Comparison of ENCODE assay signal across 8 cellular contexts in genomic region chr16:53743149-53743566, GRCh38. TPM values are rescaled to one million over a fixed set of nuclear protein-coding genes. Genes with fewer than 3 reads are reported as not detected.
DNase-seq lines count a peak whose midpoint lies in the region; ATAC-seq, FAIRE-seq and TF ChIP-seq lines count a peak whose summit lies in the region.

No MANE protein-coding gene starts in this region.

- H3K4me1 ChIP-seq in heart left ventricle (peaks cover 0 to 46% (median 21%) of the 10 kb centered on the region in 12 donors), neural progenitor cell (peaks cover 9% of the 10 kb centered on the region)

- H3F3A ChIP-seq in neural progenitor cell (ENCODE audit: low read depth) = no peaks in the 10 kb centered on the region

- no peaks in the 10 kb centered on the region for H4K20me1 ChIP-seq in neural progenitor cell (ENCODE audit: low read depth)

- ATAC-seq in heart left ventricle (no peak), Right ventricle myocardium inferior (no peak), HG03097 (IDR thresholded peaks at IDR 0.05; ENCODE audit: low FRiP score, unreplicated experiment) (no peak)

- TF ChIP-seq CTCF in heart left ventricle (IDR thresholded peaks at IDR 0.05) (peak; percentile 18 to 58 (median 44)), bronchial epithelial cell (IDR thresholded peaks at IDR 0.05; ENCODE audit: insufficient read depth, low read length, severe bottlenecking) (peak; percentile 68), neural progenitor cell (IDR thresholded peaks at IDR 0.05) (peak; percentile 69)

- H3K36me3 ChIP-seq in heart left ventricle (no peaks in the 10 kb centered on the region), bronchial epithelial cell (ENCODE audit: control insufficient read depth, insufficient read depth, low read length) (no peaks in the 10 kb centered on the region), neural progenitor cell (no peaks in the 10 kb centered on the region)

- H3K4me3 Mint-ChIP-seq in neural progenitor cell = no peak overlapping the region

- no peak overlapping the region for H3K9ac ChIP-seq in neural progenitor cell

- DNase-seq in heart left ventricle (no peak), Right ventricle myocardium inferior (ENCODE audit: missing footprints) (no peak), NCI-H460 (ENCODE audit: extremely low read depth, low read depth) (peak; percentile 30), bronchial epithelial cell (ENCODE audit: low read depth) (peak; percentile 39), neural progenitor cell (ENCODE audit: low spot score) (peak; percentile 51), glomerular visceral epithelial cell (ENCODE audit: extremely low spot score) (no peak), NCI-H1930 (lab: John Stamatoyannopoulos, UW) (no peak)

- no peak for TF ChIP-seq POLR2A in heart left ventricle (IDR thresholded peaks at IDR 0.05)

- H3K27ac ChIP-seq in heart left ventricle = no peak overlapping the region
- no peak overlapping the region for H3K27ac ChIP-seq in neural progenitor cell

- H3K9me3 ChIP-seq in heart left ventricle = peaks cover 0 to 9% (median 0%) of the 10 kb centered on the region in 12 donors
- peaks cover 10% of the 10 kb centered on the region for H3K9me3 ChIP-seq in neural progenitor cell (ENCODE audit: low read depth)

- peaks cover 40% of the 10 kb centered on the region for H3K4me1 Mint-ChIP-seq in neural progenitor cell

- no peak overlapping the region for H3K4me3 ChIP-seq in heart left ventricle
- H3K4me3 ChIP-seq in bronchial epithelial cell (ENCODE audit: low read depth, low read length) = no peak overlapping the region
- H3K4me3 ChIP-seq in neural progenitor cell = no peak overlapping the region

- peaks cover 4% of the 10 kb centered on the region for H3K36me3 Mint-ChIP-seq in neural progenitor cell

- 75 to 79% (median 77%) methylated on average over 3 of the region's 3 CpGs for WGBS in heart left ventricle, 4 donors

- H3K79me2 ChIP-seq in neural progenitor cell (ENCODE audit: low read depth) = peaks cover 59% of the 10 kb centered on the region

- no peaks in the 10 kb centered on the region for H3K27me3 Mint-ChIP-seq in neural progenitor cell (ENCODE audit: insufficient read depth, low read depth)

- H3K27ac Mint-ChIP-seq in neural progenitor cell = no peak overlapping the region

- intact Hi-C loops in heart left ventricle (cut with DNase I) = no loop called here
- intact Hi-C loops in Right ventricle myocardium inferior (cut with DNase I) = no loop called here

- H3K9me3 Mint-ChIP-seq in neural progenitor cell = peaks cover 8% of the 10 kb centered on the region

- FAIRE-seq in bronchial epithelial cell (lab: Jason Lieb, UNC) = no peak

- H3K27me3 ChIP-seq in heart left ventricle (no peaks in the 10 kb centered on the region), bronchial epithelial cell (ENCODE audit: control insufficient read depth, insufficient read depth, low read length) (no peaks in the 10 kb centered on the region), neural progenitor cell (no peaks in the 10 kb centered on the region)

- H3K4me2 ChIP-seq in neural progenitor cell = no peak overlapping the region

- no peak overlapping the region for H2AFZ ChIP-seq in neural progenitor cell (replicated peaks)

RNA-seq across cellular contexts. Expression of gene FTO, which starts 39.2 kb away (rescaled TPM):
- total RNA-seq in heart left ventricle (100 to 1,000 TPM in 1 of 9 donors, 10 to 100 TPM in 8; 77.2 to 105 (median 87.0) TPM), Right ventricle myocardium inferior (69.5 TPM), bronchial epithelial cell (41.6 and 44.7 TPM in 2 replicates), neural progenitor cell (ENCODE audit: low replicate concordance) (110 TPM in 2 replicates)
- 10 to 100 TPM; 11.8 to 45.0 TPM for polyA plus RNA-seq in heart left ventricle
- total RNA-seq in NCI-H460 (2014; rRNA removed; shearing (Covaris generic)) = 39.7 and 41.2 TPM in 2 replicates
- 22.5 and 32.5 TPM in 2 replicates for polyA plus RNA-seq in NCI-H460 (2014; cell fraction: nucleus; rRNA removed)

RNA-seq across cellular contexts. Expression of gene RPGRIP1L, which starts 39.5 kb away (rescaled TPM):
- 1 to 10 TPM; 1.4 to 4.6 (median 2.4) TPM for total RNA-seq in heart left ventricle
- 1 to 10 TPM in 1 of 2 donors, under 1 TPM in 1; 0.69 to 1.4 TPM for polyA plus RNA-seq in heart left ventricle
- total RNA-seq in Right ventricle myocardium inferior = 2.1 TPM
- total RNA-seq in NCI-H460 (2014; rRNA removed; shearing (Covaris generic)) = 9.6 and 10.9 TPM in 2 replicates
- polyA plus RNA-seq in NCI-H460 (2014; cell fraction: nucleus; rRNA removed) = 13.0 and 14.9 TPM in 2 replicates
- total RNA-seq in bronchial epithelial cell = 2.9 and 3.8 TPM in 2 replicates
- total RNA-seq in neural progenitor cell (ENCODE audit: low replicate concordance) = 18.6 and 23.2 TPM in 2 replicates

Comparison
In these comparisons a context has a peak if more than half of its experiments do, and no peak if none do; other contexts are left out.
1. DNase-seq: peak in NCI-H460 (single experiment), bronchial epithelial cell (single experiment) and neural progenitor cell (single experiment); none in heart left ventricle (0 of 5), Right ventricle myocardium inferior (single experiment), glomerular visceral epithelial cell (single experiment) and NCI-H1930 (0 of 2).
2. Peak in every context shown above with its lines, with median percentiles within 50 percentile points of each other: CTCF ChIP-seq.